10 cellular contexts compared by ENCODE assay signal in the genomic region with DNA sequence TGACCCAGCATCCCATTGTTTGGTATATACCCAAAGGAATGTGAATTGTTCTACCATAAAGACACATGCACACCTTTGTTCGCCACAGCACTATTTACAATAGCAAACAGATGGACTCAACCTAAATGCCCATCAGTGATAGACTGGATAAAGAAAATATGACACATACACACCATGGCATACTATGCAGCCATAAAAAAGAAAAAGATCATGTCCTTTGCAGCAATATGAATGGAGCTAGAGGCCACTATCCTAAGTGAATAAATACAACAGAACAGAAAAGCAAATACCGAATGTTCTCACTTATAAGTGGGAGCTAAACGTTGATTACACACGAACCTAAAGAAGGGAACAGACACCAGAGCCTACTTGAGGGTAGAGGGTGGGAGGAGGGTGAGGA.
"Had no signal": no experiment of that assay in that cellular context is flagged by ENCODE, and none has a peak within 500 bp of the region (broad histone marks: within the 10 kb centered on the region; RNA-seq: fewer than 3 reads in every experiment).

No MANE protein-coding gene starts in this region.

- H3K4me2 ChIP-seq: GM23338 had no signal

- DNase-seq: GOT3, H7, H9, HCEC 1CT, HFFc6 had no signal

- H3K36me3 ChIP-seq: HAP-1 had no signal

- FAIRE-seq: H1, H54 had no signal

- ATAC-seq: GM23338, HCT116 had no signal

- H2AFZ ChIP-seq: GM23338 had no signal

- H3K4me3 ChIP-seq: GM23338, HAP-1 had no signal
